ENCODE assay signal across 28 cellular contexts in genomic region chr2:31205613-31206012, GRCh38. TPM values are rescaled to one million over a fixed set of nuclear protein-coding genes. Genes with fewer than 3 reads are reported as not detected.
"Had no signal": no experiment of that assay in that cellular context is flagged by ENCODE, and none has a peak within 500 bp of the region (broad histone marks: within the 10 kb centered on the region; RNA-seq: fewer than 3 reads in every experiment).

No MANE protein-coding gene starts in this region.

- ATAC-seq: activated CD8-positive, alpha-beta T cell treated with anti-CD3 and anti-CD28 coated beads, Interleukin-2, amount 10 ng/mL, durations not matched to agents 7 days and 5 days; activated T-cell treated with anti-CD3 and anti-CD28 coated beads, Interleukin-2, amount 50 U/mL, for 4 hours; activated T-helper 17 cell treated with anti-CD3 and anti-CD28 coated beads, Interleukin-2, amount 50 U/mL, for 72 hours; effector memory CD8-positive, alpha-beta T cell; foreskin keratinocyte; gastrocnemius medialis; WTC11 had no signal

- H3K4me1 Mint-ChIP-seq: activated T-helper 17 cell treated with anti-CD3 and anti-CD28 coated beads, Interleukin-2, amount 50 U/mL, for 72 hours; central memory CD8-positive, alpha-beta T cell had no signal

- H3K9me3 ChIP-seq: esophagus muscularis mucosa, gastrocnemius medialis had no signal

- H3K27ac Mint-ChIP-seq: activated CD4-positive, alpha-beta memory T cell treated with anti-CD3 and anti-CD28 coated beads for 36 hours; activated CD8-positive, alpha-beta T cell treated with anti-CD3 and anti-CD28 coated beads, Interleukin-2, amount 10 ng/mL, durations not matched to agents 7 days and 5 days; activated naive CD8-positive, alpha-beta T cell; activated T-helper 17 cell treated with anti-CD3 and anti-CD28 coated beads, Interleukin-2, amount 50 U/mL, for 72 hours; dendritic cell treated with granulocyte-macrophage colony-stimulating factor and Interleukin-4, amounts not matched to agents 40 ng/mL and 50 ng/mL, for 4 days; effector memory CD8-positive, alpha-beta T cell; WTC11 had no signal

- H3K36me3 Mint-ChIP-seq: activated CD4-positive, alpha-beta memory T cell treated with anti-CD3 and anti-CD28 coated beads for 36 hours; activated naive CD8-positive, alpha-beta T cell; WTC11 had no signal

- H3K4me3 ChIP-seq: coronary artery, esophagus muscularis mucosa, gastrocnemius medialis had no signal

- H3K4me3 Mint-ChIP-seq: activated CD4-positive, alpha-beta memory T cell treated with anti-CD3 and anti-CD28 coated beads for 36 hours; activated CD8-positive, alpha-beta T cell treated with anti-CD3 and anti-CD28 coated beads, Interleukin-2, amount 10 ng/mL, durations not matched to agents 7 days and 5 days; activated naive CD8-positive, alpha-beta T cell; activated T-cell treated with anti-CD3 and anti-CD28 coated beads, Interleukin-2, amount 50 U/mL, for 4 hours; activated T-helper 17 cell treated with anti-CD3 and anti-CD28 coated beads, Interleukin-2, amount 50 U/mL, for 72 hours; central memory CD8-positive, alpha-beta T cell; dendritic cell treated with granulocyte-macrophage colony-stimulating factor and Interleukin-4, amounts not matched to agents 40 ng/mL and 50 ng/mL, for 4 days; effector memory CD8-positive, alpha-beta T cell; WTC11 had no signal

- FAIRE-seq: astrocyte, bronchial epithelial cell, TTC549 had no signal

- H3K27me3 Mint-ChIP-seq: central memory CD8-positive, alpha-beta T cell; dendritic cell treated with granulocyte-macrophage colony-stimulating factor and Interleukin-4, amounts not matched to agents 40 ng/mL and 50 ng/mL, for 4 days had no signal

- H3K27ac ChIP-seq: brain microvascular endothelial cell, coronary artery, esophagus muscularis mucosa, foreskin keratinocyte, gastrocnemius medialis, VCaP had no signal

- DNase-seq: activated CD4-positive, alpha-beta memory T cell treated with anti-CD3 and anti-CD28 coated beads for 36 hours; activated CD4-positive, alpha-beta T cell treated with anti-CD3 and anti-CD28 coated beads for 48 hours; activated CD8-positive, alpha-beta T cell treated with anti-CD3 and anti-CD28 coated beads, Interleukin-2, amount 10 ng/mL, durations not matched to agents 7 days and 5 days; activated effector memory CD4-positive, alpha-beta T cell treated with Interleukin-2 at 50 U/mL for 16 hours; activated gamma-delta T cell treated with Interleukin-2 at 50 U/mL for 16 hours; activated naive CD4-positive, alpha-beta T cell treated with anti-CD3 and anti-CD28 coated beads, Interleukin-2, amount 50 U/mL, for 16 hours; activated naive CD4-positive, alpha-beta T cell treated with Interleukin-2 at 50 U/mL for 16 hours; activated T-cell treated with anti-CD3 and anti-CD28 coated beads, Interleukin-2, amount 50 U/mL, for 4 hours; amniotic stem cell; brain microvascular endothelial cell; effector CD4-positive, alpha-beta T cell; effector memory CD8-positive, alpha-beta T cell; erythroblast; foreskin keratinocyte; gastrocnemius medialis; glutamatergic neuron; T-helper 2 cell had no signal

- H3K9me3 Mint-ChIP-seq: activated CD4-positive, alpha-beta memory T cell treated with anti-CD3 and anti-CD28 coated beads for 36 hours; activated T-cell treated with anti-CD3 and anti-CD28 coated beads, Interleukin-2, amount 50 U/mL, for 4 hours; activated T-helper 17 cell treated with anti-CD3 and anti-CD28 coated beads, Interleukin-2, amount 50 U/mL, for 72 hours; central memory CD8-positive, alpha-beta T cell; dendritic cell treated with granulocyte-macrophage colony-stimulating factor and Interleukin-4, amounts not matched to agents 40 ng/mL and 50 ng/mL, for 4 days; effector memory CD8-positive, alpha-beta T cell; WTC11 had no signal

- H3K27me3 ChIP-seq: brain microvascular endothelial cell, esophagus muscularis mucosa, gastrocnemius medialis had no signal

- H3K36me3 ChIP-seq: brain microvascular endothelial cell, esophagus muscularis mucosa, gastrocnemius medialis had no signal

- H3K4me1 ChIP-seq: foreskin keratinocyte, gastrocnemius medialis had no signal

RNA-seq across cellular contexts. Expression of gene CAPN14, which starts 11.7 kb away (rescaled TPM):
- total RNA-seq: activated CD8-positive, alpha-beta T cell treated with anti-CD3 and anti-CD28 coated beads, Interleukin-2, amount 10 ng/mL, durations not matched to agents 7 days and 5 days; gastrocnemius medialis had no signal
